28 cellular contexts compared by ENCODE assay signal in the genomic region with DNA sequence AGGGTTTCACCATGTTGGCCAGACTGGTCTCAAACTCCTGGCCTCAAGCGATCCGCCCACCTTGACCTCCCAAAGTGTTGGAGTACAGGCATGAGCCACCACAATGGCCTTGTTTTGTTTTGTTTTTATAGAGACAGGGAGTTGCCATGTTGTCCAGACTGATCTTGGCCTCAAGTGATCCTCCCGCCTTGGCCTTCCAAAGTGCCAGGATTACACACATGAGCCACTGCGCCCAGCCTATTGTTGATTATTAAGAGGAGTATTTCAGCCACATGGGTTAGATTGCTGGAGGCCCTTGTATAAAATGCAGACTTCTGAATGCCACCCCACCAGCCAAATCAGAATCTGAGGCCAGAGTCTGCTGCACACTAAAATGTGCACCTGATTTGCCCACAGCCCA. TPM values are rescaled to one million over a fixed set of nuclear protein-coding genes. Genes with fewer than 3 reads are reported as not detected.
DNase-seq lines count a peak whose midpoint lies in the region; ATAC-seq and TF ChIP-seq lines count a peak whose summit lies in the region.
"Had no signal": no experiment of that assay in that cellular context is flagged by ENCODE, and none has a peak within 500 bp of the region (broad histone marks: within the 10 kb centered on the region; RNA-seq: fewer than 3 reads in every experiment).

No MANE protein-coding gene starts in this region.

- H4K20me1 ChIP-seq in GM23338 (replicated peaks; ENCODE audit: insufficient read depth): no peaks in the 10 kb centered on the region

- CTCF ChIA-PET in WTC11 (lab: Charles Lee): interaction anchor here (1.2 to 1.9 kb wide), 3 partner anchors 10 to 175 kb away, joined by 4 to 6 read pairs (median 5); no protein-coding TSS in a partner anchor

- peak overlapping the region; percentile 10 for H3K9ac ChIP-seq in iPS-18a (ENCODE audit: low read length)
- H3K9ac ChIP-seq: SK-N-SH had no signal

- H3K27ac Mint-ChIP-seq in GM23338 (peak overlapping the region; percentile 26; the same call in 1 of the 2 replicates), WTC11 (peak overlapping the region; percentile 21; the same call in 1 of the 2 replicates)
- H3K27ac Mint-ChIP-seq: activated CD4-positive, alpha-beta memory T cell treated with anti-CD3 and anti-CD28 coated beads for 36 hours; activated naive CD4-positive, alpha-beta T cell treated with anti-CD3 and anti-CD28 coated beads for 36 hours; activated T-helper 1 cell treated with anti-CD3 and anti-CD28 coated beads, Interleukin-12 subunit alpha, Interleukin-12 subunit beta, Interleukin-2, Interleukin-4 antibody, amounts not matched to agents 30 ng/mL and 10 ng/mL and 1 ng/mL, durations not matched to agents 14 hours and 24 hours and 36 hours; CD4-positive, alpha-beta memory T cell; dendritic cell treated with granulocyte-macrophage colony-stimulating factor and Interleukin-4, amounts not matched to agents 40 ng/mL and 50 ng/mL, for 4 days; natural killer cell treated with Interleukin-12 subunit alpha and Interleukin-12 subunit beta and Interleukin-15 and Interleukin-18, amount 100 ng/mL, for 72 hours; T-helper 1 cell treated with Interleukin-12 subunit alpha and Interleukin-12 subunit beta and Interleukin-4 antibody, amounts not matched to agents 30 μg/mL and 1 μg/mL, for 36 hours had no signal

- H3K4me3 Mint-ChIP-seq in GM23338 (no peak overlapping the region), WTC11 (no peak overlapping the region)
- H3K4me3 Mint-ChIP-seq: activated CD4-positive, alpha-beta memory T cell treated with anti-CD3 and anti-CD28 coated beads for 36 hours; activated naive CD4-positive, alpha-beta T cell treated with anti-CD3 and anti-CD28 coated beads for 36 hours; activated T-helper 1 cell treated with anti-CD3 and anti-CD28 coated beads, Interleukin-12 subunit alpha, Interleukin-12 subunit beta, Interleukin-2, Interleukin-4 antibody, amounts not matched to agents 30 ng/mL and 10 ng/mL and 1 ng/mL, durations not matched to agents 14 hours and 24 hours and 36 hours; CD4-positive, alpha-beta memory T cell; central memory CD8-positive, alpha-beta T cell; dendritic cell treated with granulocyte-macrophage colony-stimulating factor and Interleukin-4, amounts not matched to agents 40 ng/mL and 50 ng/mL, for 4 days; natural killer cell treated with Interleukin-12 subunit alpha and Interleukin-12 subunit beta and Interleukin-15 and Interleukin-18, amount 100 ng/mL, for 72 hours; T-helper 1 cell treated with Interleukin-12 subunit alpha and Interleukin-12 subunit beta and Interleukin-4 antibody, amounts not matched to agents 30 μg/mL and 1 μg/mL, for 36 hours had no signal

- no peaks in the 10 kb centered on the region for H3K36me3 ChIP-seq in GM23338 (ENCODE audit: insufficient read depth)
- H3K36me3 ChIP-seq in iPS-18a (ENCODE audit: control insufficient read depth, low read depth, low read length): no peaks in the 10 kb centered on the region
- no peaks in the 10 kb centered on the region for H3K36me3 ChIP-seq in sigmoid colon
- H3K36me3 ChIP-seq: ovary had no signal

- no peak for DNase-seq in GM23338 (ENCODE audit: low spot score)
- DNase-seq in WTC11 (ENCODE audit: low spot score): no peak
- DNase-seq in sigmoid colon: no peak
- DNase-seq in NCI-H2171 (lab: John Stamatoyannopoulos, UW): no peak
- DNase-seq in NCI-H187 treated with DMSO at 0.1 percent for 48 hours (lab: John Stamatoyannopoulos, UW): no peak
- no peak for DNase-seq in hippocampal formation (lab: John Stamatoyannopoulos, UW)
- DNase-seq: activated CD4-positive, alpha-beta memory T cell treated with anti-CD3 and anti-CD28 coated beads for 36 hours; activated naive CD4-positive, alpha-beta T cell treated with anti-CD3 and anti-CD28 coated beads for 36 hours; CD4-positive, alpha-beta memory T cell; kidney; NCI-H1092 treated with DMSO at 0.1 percent for 48 hours; NCI-H1694 treated with DMSO at 0.1 percent for 48 hours; NCI-H526; ovary; SK-N-SH; stimulated activated naive CD4-positive, alpha-beta T cell treated with Interleukin-2 at 50 U/mL for 16 hours had no signal

- H3K79me2 ChIP-seq in GM23338 (replicated peaks; ENCODE audit: insufficient read depth): no peaks in the 10 kb centered on the region

- H3K9me3 Mint-ChIP-seq in GM23338 (no peaks in the 10 kb centered on the region), WTC11 (peaks cover 4% of the 10 kb centered on the region; the same call in 1 of the 2 replicates)
- H3K9me3 Mint-ChIP-seq: activated T-helper 1 cell treated with anti-CD3 and anti-CD28 coated beads, Interleukin-12 subunit alpha, Interleukin-12 subunit beta, Interleukin-2, Interleukin-4 antibody, amounts not matched to agents 30 ng/mL and 10 ng/mL and 1 ng/mL, durations not matched to agents 14 hours and 24 hours and 36 hours; central memory CD8-positive, alpha-beta T cell; natural killer cell treated with Interleukin-12 subunit alpha and Interleukin-12 subunit beta and Interleukin-15 and Interleukin-18, amount 100 ng/mL, for 72 hours had no signal

- TF ChIP-seq EP300 in sigmoid colon (IDR thresholded peaks at IDR 0.05): no peak

- POLR2A ChIA-PET in WTC11 (lab: Charles Lee): no interaction called here

- intact Hi-C loops in sigmoid colon (cut with DNase I): no loop called here

- H3K27ac ChIP-seq in GM23338 (ENCODE audit: low read depth): 0 out of 2 replicates have a peak overlapping the region, but pooled peaks have one; percentile 33
- peak overlapping the region; percentile 28 for H3K27ac ChIP-seq in iPS-18a (ENCODE audit: low read length)
- H3K27ac ChIP-seq in sigmoid colon: peak overlapping the region; percentile 82 to 93 (median 87)
- H3K27ac ChIP-seq: ovary had no signal

- H2AFZ ChIP-seq in GM23338: no peak overlapping the region

- H3K36me3 Mint-ChIP-seq in GM23338 (ENCODE audit: low read depth): no peaks in the 10 kb centered on the region
- no peaks in the 10 kb centered on the region for H3K36me3 Mint-ChIP-seq in WTC11
- H3K36me3 Mint-ChIP-seq: activated CD4-positive, alpha-beta memory T cell treated with anti-CD3 and anti-CD28 coated beads for 36 hours; CD4-positive, alpha-beta memory T cell had no signal

- peaks cover 17% of the 10 kb centered on the region for H3K4me1 ChIP-seq in GM23338 (ENCODE audit: insufficient read depth)
- peaks cover 29% of the 10 kb centered on the region for H3K4me1 ChIP-seq in iPS-18a (ENCODE audit: control insufficient read depth, low read depth, low read length)
- H3K4me1 ChIP-seq in sigmoid colon: peaks cover 0 to 52% (median 50%) of the 10 kb centered on the region in 4 donors

- no peaks in the 10 kb centered on the region; the same call in 1 of the 2 replicates for H3K9me2 ChIP-seq in GM23338 (ENCODE audit: insufficient read depth)
- H3K9me2 ChIP-seq: SK-N-SH had no signal

- H3K27me3 Mint-ChIP-seq in GM23338 (ENCODE audit: insufficient read depth, low read depth, poor library complexity) (peaks cover 8% of the 10 kb centered on the region), WTC11 (ENCODE audit: low read depth) (no peaks in the 10 kb centered on the region)
- H3K27me3 Mint-ChIP-seq: activated CD4-positive, alpha-beta memory T cell treated with anti-CD3 and anti-CD28 coated beads for 36 hours; dendritic cell treated with granulocyte-macrophage colony-stimulating factor and Interleukin-4, amounts not matched to agents 40 ng/mL and 50 ng/mL, for 4 days had no signal

- H3K27me3 ChIP-seq in GM23338 (ENCODE audit: insufficient read depth) (no peaks in the 10 kb centered on the region), iPS-18a (ENCODE audit: control insufficient read depth, insufficient read depth, low read length) (no peaks in the 10 kb centered on the region), sigmoid colon (no peaks in the 10 kb centered on the region)
- H3K27me3 ChIP-seq: ovary had no signal

- H3F3A ChIP-seq in GM23338 (replicated peaks; ENCODE audit: low read depth): no peaks in the 10 kb centered on the region

- no peaks in the 10 kb centered on the region for H3K9me3 ChIP-seq in iPS-18a (ENCODE audit: control insufficient read depth, low read depth, low read length)
- peaks cover 0 to 2% (median 0%) of the 10 kb centered on the region in 4 donors for H3K9me3 ChIP-seq in sigmoid colon
- H3K9me3 ChIP-seq: SK-N-SH had no signal

- H3K4me2 ChIP-seq in GM23338: no peak overlapping the region
- H3K4me2 ChIP-seq: SK-N-SH had no signal

- H3K4me1 Mint-ChIP-seq in GM23338 (peaks cover 30% of the 10 kb centered on the region), WTC11 (peaks cover 43% of the 10 kb centered on the region)
- H3K4me1 Mint-ChIP-seq: CD4-positive, alpha-beta memory T cell; central memory CD8-positive, alpha-beta T cell had no signal

- TF ChIP-seq POLR2A in sigmoid colon (IDR thresholded peaks at IDR 0.05): no peak

- ATAC-seq in GM23338 (no peak), WTC11 (no peak), HG03571 (IDR thresholded peaks at IDR 0.05; ENCODE audit: unreplicated experiment) (no peak)
- ATAC-seq: activated CD4-positive, CD25-positive, alpha-beta regulatory T cell treated with anti-CD3 and anti-CD28 coated beads, Interleukin-2, amount 50 U/mL, for 24 hours; natural killer cell treated with Interleukin-12 subunit alpha and Interleukin-12 subunit beta and Interleukin-15 and Interleukin-18, amount 100 ng/mL, for 72 hours had no signal

- TF ChIP-seq CTCF in GM23338 (conservative IDR thresholded peaks at IDR 0.05; ENCODE audit: low read depth in 2 of 2) (no peak), WTC11 (IDR thresholded peaks at IDR 0.05) (no peak), sigmoid colon (IDR thresholded peaks at IDR 0.05) (no peak)

- 96 to 100% methylated on average over 4 of the region's 4 CpGs for WGBS in sigmoid colon, 2 donors

- H3K4me3 ChIP-seq in GM23338 (no peak overlapping the region), iPS-18a (ENCODE audit: low read length) (no peak overlapping the region), sigmoid colon (no peak overlapping the region)
- H3K4me3 ChIP-seq: ovary, skin epidermis had no signal

TF ChIP-seq in GM23338, 12 proteins besides CTCF, POLR2A, EP300 and RAD21 (continues in another document):
- no peak for TF ChIP-seq ZNF331 (CRISPR knock-in tag; IDR thresholded peaks at IDR 0.05; ENCODE audit: low read depth)
- no peak for TF ChIP-seq POLR2AphosphoS5 (IDR thresholded peaks at IDR 0.05; ENCODE audit: low read depth)

TF ChIP-seq in WTC11, 78 proteins besides CTCF, POLR2A, EP300 and RAD21 (continues in another document):
- TF ChIP-seq ZNF219 (CRISPR knock-in tag; IDR thresholded peaks at IDR 0.05; ENCODE audit: borderline replicate concordance): no peak

RNA-seq across cellular contexts. Expression of a gene that starts 57.2 kb away (rescaled TPM):
- total RNA-seq in GM23338 (2014; rRNA removed; shearing (Covaris generic)): not detected in 2 replicates
- polyA plus RNA-seq in GM23338 (2016; fragmentation: Nextera tagmentation; extraction: Ambion mirVana) (0.19 and 0.58 TPM in 2 replicates), sigmoid colon (10 to 100 TPM in 1 of 3 donors, 1 to 10 TPM in 2; 1.4 to 20.7 (median 5.4) TPM)
- total RNA-seq in WTC11 (2021) (not detected in 3 replicates), sigmoid colon (100 to 1,000 TPM; 117 to 173 (median 140) TPM)
- total RNA-seq: activated CD4-positive, alpha-beta memory T cell treated with anti-CD3 and anti-CD28 coated beads for 36 hours; activated naive CD4-positive, alpha-beta T cell treated with anti-CD3 and anti-CD28 coated beads for 36 hours; activated T-helper 1 cell treated with anti-CD3 and anti-CD28 coated beads, Interleukin-12 subunit alpha, Interleukin-12 subunit beta, Interleukin-2, Interleukin-4 antibody, amounts not matched to agents 30 ng/mL and 10 ng/mL and 1 ng/mL, durations not matched to agents 14 hours and 24 hours and 36 hours; CD4-positive, alpha-beta memory T cell; Daoy; glomerular endothelial cell; HT-29; natural killer cell treated with Interleukin-12 subunit alpha and Interleukin-12 subunit beta and Interleukin-15 and Interleukin-18, amount 100 ng/mL, for 72 hours had no signal
- polyA plus RNA-seq: CD4-positive, alpha-beta memory T cell; SK-N-SH had no signal

Comparison
In these comparisons a context has a peak if more than half of its experiments do, and no peak if none do; other contexts are left out.
1. H3K27ac ChIP-seq: peak in every context shown above with its lines; median percentile 87 in sigmoid colon; 33 in GM23338; 28 in iPS-18a.
2. RNA of a gene that starts 57.2 kb away (total RNA-seq): 117 to 173 TPM in sigmoid colon; not detected in WTC11 and not detected in GM23338; every median in the first group is over 100 times any median in the second.